2 cellular contexts compared by ENCODE assay signal in genomic region chr11:4539603-4540219, GRCh38.
TF ChIP-seq lines count a peak whose summit lies in the region.

No MANE protein-coding gene starts in this region.

TF ChIP-seq in GM12891, 5 proteins besides CTCF, POLR2A, EP300 and RAD21:
- TF ChIP-seq PAX5 (IDR thresholded peaks at IDR 0.05; ENCODE audit: insufficient read depth, low read length, severe bottlenecking) = no peak
- TF ChIP-seq SPI1 (IDR thresholded peaks at IDR 0.05; ENCODE audit: low read depth, low read length) = no peak
- no peak for TF ChIP-seq POLR2AphosphoS5 (IDR thresholded peaks at IDR 0.05; ENCODE audit: low read depth, low read length)
- no peak for TF ChIP-seq POU2F2 (IDR thresholded peaks at IDR 0.05; ENCODE audit: low read depth, low read length)
- no peak for TF ChIP-seq TAF1 (IDR thresholded peaks at IDR 0.05; ENCODE audit: low read depth, low read length)

TF ChIP-seq in GM12878, 131 proteins besides CTCF, POLR2A, EP300 and RAD21:
- TF ChIP-seq STAT3 (IDR thresholded peaks at IDR 0.05; ENCODE audit: low read depth, low read length) (no peak), PAX8 (IDR thresholded peaks at IDR 0.05) (no peak), YY1 (IDR thresholded peaks at IDR 0.05; ENCODE audit: low read depth, low read length) (0 out of 2 replicates have a peak, but pooled peaks have one; percentile 19), SMC3 (IDR thresholded peaks at IDR 0.05; ENCODE audit: borderline replicate concordance, low read length) (peak; percentile 75), RCOR1 (conservative IDR thresholded peaks at IDR 0.05; ENCODE audit: low read depth, low read length) (no peak)
